ENCODE assay signal across 19 cellular contexts in genomic region chr4:13992975-13993495, GRCh38.
"Had no signal": no experiment of that assay in that cellular context is flagged by ENCODE, and none has a peak within 500 bp of the region (broad histone marks: within the 10 kb centered on the region; RNA-seq: fewer than 3 reads in every experiment).

No MANE protein-coding gene starts in this region.

- H3K4me1 ChIP-seq: gastrocnemius medialis had no signal

- H3K27ac ChIP-seq: brain microvascular endothelial cell, gastrocnemius medialis, heart left ventricle, left ventricle myocardium inferior, stomach, upper lobe of right lung had no signal

- H3K27me3 ChIP-seq: brain microvascular endothelial cell, gastrocnemius medialis, heart left ventricle, stomach, testis, upper lobe of right lung had no signal

- DNase-seq: activated B cell treated with CpG ODN at 0.5 μM for 24 hours; activated CD4-positive, alpha-beta T cell treated with anti-CD3 and anti-CD28 coated beads, Interleukin-2, amount 10 ng/mL, durations not matched to agents 7 days and 5 days; activated CD8-positive, alpha-beta memory T cell treated with anti-CD3 and anti-CD28 coated beads for 24 hours; activated naive CD8-positive, alpha-beta T cell treated with anti-CD3 and anti-CD28 coated beads for 36 hours; anterior cingulate cortex; brain microvascular endothelial cell; effector memory CD4-positive, alpha-beta T cell; gastrocnemius medialis; heart left ventricle; left ventricle myocardium inferior; nephron progenitor cell; stimulated activated CD4-positive, alpha-beta T cell treated with anti-CD3 and anti-CD28 coated beads, Interleukin-12 subunit alpha, Interleukin-12 subunit beta, amount 100 ng/mL, for 4 hours; stimulated activated CD4-positive, alpha-beta T cell treated with anti-CD3 and anti-CD28 coated beads, Interleukin-2, amount 100 ng/mL, for 24 hours; stomach; T-helper 2 cell; testis; upper lobe of right lung had no signal

- H3K9me3 ChIP-seq: gastrocnemius medialis, heart left ventricle, left ventricle myocardium inferior, stomach, testis, upper lobe of right lung had no signal

- H3K27me3 Mint-ChIP-seq: activated CD4-positive, alpha-beta T cell treated with anti-CD3 and anti-CD28 coated beads, Interleukin-2, amount 10 ng/mL, durations not matched to agents 7 days and 5 days had no signal

- H3K36me3 Mint-ChIP-seq: activated naive CD8-positive, alpha-beta T cell treated with anti-CD3 and anti-CD28 coated beads for 36 hours had no signal

- FAIRE-seq: islet of Langerhans had no signal

- H3K9me3 Mint-ChIP-seq: activated CD4-positive, alpha-beta T cell treated with anti-CD3 and anti-CD28 coated beads, Interleukin-2, amount 10 ng/mL, durations not matched to agents 7 days and 5 days; activated naive CD8-positive, alpha-beta T cell treated with anti-CD3 and anti-CD28 coated beads for 36 hours; dendritic cell treated with granulocyte-macrophage colony-stimulating factor and Interleukin-4, amounts not matched to agents 40 ng/mL and 50 ng/mL, for 4 days; nephron progenitor cell had no signal

- H3K27ac Mint-ChIP-seq: activated B cell treated with CpG ODN at 0.5 μM for 24 hours; activated CD4-positive, alpha-beta T cell treated with anti-CD3 and anti-CD28 coated beads, Interleukin-2, amount 10 ng/mL, durations not matched to agents 7 days and 5 days; activated naive CD8-positive, alpha-beta T cell treated with anti-CD3 and anti-CD28 coated beads for 36 hours; dendritic cell treated with granulocyte-macrophage colony-stimulating factor and Interleukin-4, amounts not matched to agents 40 ng/mL and 50 ng/mL, for 4 days had no signal

- H3K36me3 ChIP-seq: brain microvascular endothelial cell, gastrocnemius medialis, heart left ventricle, left ventricle myocardium inferior, stomach, upper lobe of right lung had no signal

- H3K4me3 ChIP-seq: gastrocnemius medialis, heart left ventricle, left ventricle myocardium inferior, stomach, testis, upper lobe of right lung had no signal

- H3K4me1 Mint-ChIP-seq: activated B cell treated with CpG ODN at 0.5 μM for 24 hours; activated CD4-positive, alpha-beta T cell treated with anti-CD3 and anti-CD28 coated beads, Interleukin-2, amount 10 ng/mL, durations not matched to agents 7 days and 5 days; activated naive CD8-positive, alpha-beta T cell treated with anti-CD3 and anti-CD28 coated beads for 36 hours had no signal

- H3K4me3 Mint-ChIP-seq: activated B cell treated with CpG ODN at 0.5 μM for 24 hours; activated CD4-positive, alpha-beta T cell treated with anti-CD3 and anti-CD28 coated beads, Interleukin-2, amount 10 ng/mL, durations not matched to agents 7 days and 5 days; activated naive CD8-positive, alpha-beta T cell treated with anti-CD3 and anti-CD28 coated beads for 36 hours; dendritic cell treated with granulocyte-macrophage colony-stimulating factor and Interleukin-4, amounts not matched to agents 40 ng/mL and 50 ng/mL, for 4 days; nephron progenitor cell had no signal

- ATAC-seq: gastrocnemius medialis, heart left ventricle, upper lobe of right lung had no signal
